ENCODE assay signal across 16 cellular contexts in genomic region chr12:63301311-63301710, GRCh38.
"Had no signal": no experiment of that assay in that cellular context is flagged by ENCODE, and none has a peak within 500 bp of the region (broad histone marks: within the 10 kb centered on the region; RNA-seq: fewer than 3 reads in every experiment).

No MANE protein-coding gene starts in this region.

- H3K4me1 ChIP-seq: stomach had no signal

- H3K4me1 Mint-ChIP-seq: activated CD4-positive, alpha-beta memory T cell treated with anti-CD3 and anti-CD28 coated beads, Interleukin-2, amount 10 ng/mL, durations not matched to agents 7 days and 5 days had no signal

- H3K27ac ChIP-seq: stomach, WERI-Rb-1 had no signal

- DNase-seq: activated CD4-positive, alpha-beta memory T cell treated with anti-CD3 and anti-CD28 coated beads, Interleukin-2, amount 10 ng/mL, durations not matched to agents 7 days and 5 days; activated CD4-positive, alpha-beta T cell treated with anti-CD3 and anti-CD28 coated beads for 36 hours; activated gamma-delta T cell treated with Interleukin-2 at 50 U/mL for 16 hours; activated naive CD8-positive, alpha-beta T cell treated with anti-CD3 and anti-CD28 coated beads, Interleukin-2, amount 10 ng/mL, durations not matched to agents 7 days and 5 days; activated T-cell treated with anti-CD3 and anti-CD28 coated beads, Interleukin-2, amount 50 U/mL, for 72 hours; aorta; endodermal cell; head of caudate nucleus; left ventricle myocardium superior; nephron progenitor cell; stimulated activated CD4-positive, alpha-beta T cell treated with anti-CD3 and anti-CD28 coated beads, Interleukin-15, amount 100 ng/mL, for 24 hours; stomach; T-helper 1 cell; uterus; WERI-Rb-1 had no signal

- H3K9me3 ChIP-seq: stomach, thoracic aorta, uterus had no signal

- H3K36me3 ChIP-seq: stomach, thoracic aorta, uterus, WERI-Rb-1 had no signal

- H3K27ac Mint-ChIP-seq: activated CD4-positive, alpha-beta memory T cell treated with anti-CD3 and anti-CD28 coated beads, Interleukin-2, amount 10 ng/mL, durations not matched to agents 7 days and 5 days; activated CD4-positive, alpha-beta T cell treated with anti-CD3 and anti-CD28 coated beads for 36 hours; activated naive CD8-positive, alpha-beta T cell treated with anti-CD3 and anti-CD28 coated beads, Interleukin-2, amount 10 ng/mL, durations not matched to agents 7 days and 5 days; activated T-cell treated with anti-CD3 and anti-CD28 coated beads, Interleukin-2, amount 50 U/mL, for 72 hours; endodermal cell; nephron progenitor cell had no signal

- H3K36me3 Mint-ChIP-seq: activated naive CD8-positive, alpha-beta T cell treated with anti-CD3 and anti-CD28 coated beads, Interleukin-2, amount 10 ng/mL, durations not matched to agents 7 days and 5 days had no signal

- H3K9me3 Mint-ChIP-seq: activated CD4-positive, alpha-beta memory T cell treated with anti-CD3 and anti-CD28 coated beads, Interleukin-2, amount 10 ng/mL, durations not matched to agents 7 days and 5 days; activated naive CD8-positive, alpha-beta T cell treated with anti-CD3 and anti-CD28 coated beads, Interleukin-2, amount 10 ng/mL, durations not matched to agents 7 days and 5 days; activated T-cell treated with anti-CD3 and anti-CD28 coated beads, Interleukin-2, amount 50 U/mL, for 72 hours; endodermal cell; nephron progenitor cell had no signal

- ATAC-seq: left ventricle myocardium superior had no signal

- H3K27me3 ChIP-seq: stomach, uterus had no signal

- H3K27me3 Mint-ChIP-seq: activated CD4-positive, alpha-beta memory T cell treated with anti-CD3 and anti-CD28 coated beads, Interleukin-2, amount 10 ng/mL, durations not matched to agents 7 days and 5 days; activated CD4-positive, alpha-beta T cell treated with anti-CD3 and anti-CD28 coated beads for 36 hours had no signal

- H3K4me3 ChIP-seq: stomach, thoracic aorta, uterus had no signal

- H3K4me3 Mint-ChIP-seq: activated CD4-positive, alpha-beta memory T cell treated with anti-CD3 and anti-CD28 coated beads, Interleukin-2, amount 10 ng/mL, durations not matched to agents 7 days and 5 days; activated CD4-positive, alpha-beta T cell treated with anti-CD3 and anti-CD28 coated beads for 36 hours; activated naive CD8-positive, alpha-beta T cell treated with anti-CD3 and anti-CD28 coated beads, Interleukin-2, amount 10 ng/mL, durations not matched to agents 7 days and 5 days; activated T-cell treated with anti-CD3 and anti-CD28 coated beads, Interleukin-2, amount 50 U/mL, for 72 hours; endodermal cell; nephron progenitor cell had no signal
